9 cellular contexts compared by ENCODE assay signal in genomic region chr2:119487434-119488244, GRCh38.
DNase-seq lines count a peak whose midpoint lies in the region; ATAC-seq and TF ChIP-seq lines count a peak whose summit lies in the region.
"Had no signal": no experiment of that assay in that cellular context is flagged by ENCODE, and none has a peak within 500 bp of the region (broad histone marks: within the 10 kb centered on the region; RNA-seq: fewer than 3 reads in every experiment).

No MANE protein-coding gene starts in this region.

- H4K20me1 ChIP-seq in BLaER1, result no peaks in the 10 kb centered on the region

- DNase-seq in kidney tubule cell (ENCODE audit: low spot score), result peak; percentile 92
- DNase-seq in GM10266 (ENCODE audit: extremely low spot score), result no peak
- DNase-seq in foreskin melanocyte, result no peak

- H3K4me3 ChIP-seq in BLaER1, result no peak overlapping the region

- no peaks in the 10 kb centered on the region for H3K9me3 ChIP-seq in BLaER1
- H3K9me3 ChIP-seq: neutrophil had no signal

- H3K27me3 ChIP-seq in BLaER1, result no peaks in the 10 kb centered on the region
- H3K27me3 ChIP-seq: neutrophil had no signal

- peak overlapping the region; percentile 69 for H3K4me2 ChIP-seq in BLaER1

- H3K9ac ChIP-seq in BLaER1, result no peak overlapping the region

- peaks cover 33% of the 10 kb centered on the region for H3K4me1 ChIP-seq in BLaER1

- peak overlapping the region; percentile 1 for H3K27ac ChIP-seq in BLaER1
- H3K27ac ChIP-seq: neutrophil had no signal

- no peaks in the 10 kb centered on the region for H3K36me3 ChIP-seq in BLaER1
- H3K36me3 ChIP-seq: neutrophil had no signal

- peak; percentile 58 for ATAC-seq in GM19468 (IDR thresholded peaks at IDR 0.05; ENCODE audit: extremely low read depth, unreplicated experiment)
- ATAC-seq in HG03196 (IDR thresholded peaks at IDR 0.05; ENCODE audit: unreplicated experiment), result peak; percentile 83
- ATAC-seq in activated CD4-positive, CD25-positive, alpha-beta regulatory T cell treated with anti-CD3 and anti-CD28 coated beads, Interleukin-2, amount 50 U/mL, for 24 hours, result no peak
- ATAC-seq in HG03039 (IDR thresholded peaks at IDR 0.05; ENCODE audit: unreplicated experiment), result no peak

- TF ChIP-seq CTCF in GM10266 (IDR thresholded peaks at IDR 0.05; ENCODE audit: control insufficient read depth, insufficient read depth, low read depth, missing control alignments), result no peak

Comparison
In these comparisons a context has a peak if more than half of its experiments do, and no peak if none do; other contexts are left out.
1. ATAC-seq: peak in GM19468 (single experiment) and HG03196 (single experiment); none in activated CD4-positive, CD25-positive, alpha-beta regulatory T cell treated with anti-CD3 and anti-CD28 coated beads, Interleukin-2, amount 50 U/mL, for 24 hours (0 of 2) and HG03039 (single experiment).